9 cellular contexts compared by ENCODE assay signal in genomic region chr2:190119257-190119656, GRCh38. TPM values are rescaled to one million over a fixed set of nuclear protein-coding genes. Genes with fewer than 3 reads are reported as not detected.
DNase-seq lines count a peak whose midpoint lies in the region; ATAC-seq and TF ChIP-seq lines count a peak whose summit lies in the region.
"Had no signal": no experiment of that assay in that cellular context is flagged by ENCODE, and none has a peak within 500 bp of the region (broad histone marks: within the 10 kb centered on the region; RNA-seq: fewer than 3 reads in every experiment).

No MANE protein-coding gene starts in this region.

- H3K9me3 ChIP-seq in body of pancreas (no peaks in the 10 kb centered on the region), subcutaneous abdominal adipose tissue (ENCODE audit: control insufficient read depth in 5 of 5, low read length in 5 of 5) (no peaks in the 10 kb centered on the region)

- H3K4me3 Mint-ChIP-seq in immature natural killer cell: peak overlapping the region; percentile 27 to 73 (median 63)
- H3K4me3 Mint-ChIP-seq: natural killer cell treated with Interleukin-12 subunit alpha and Interleukin-12 subunit beta and Interleukin-15 and Interleukin-18, amount 100 ng/mL, for 72 hours had no signal

- peak; percentile 65 for DNase-seq in NCI-H2227 treated with DMSO at 0.1 percent for 48 hours (lab: John Stamatoyannopoulos, UW)
- peak in 3 of 4 donors; percentile 19 to 59 (median 22) for DNase-seq in body of pancreas
- peak; percentile 27 to 58 (median 34) for DNase-seq in immature natural killer cell
- no peak for DNase-seq in COLO829 (ENCODE audit: low spot score)
- DNase-seq: NCI-H2107 had no signal

- H3K27ac Mint-ChIP-seq in immature natural killer cell: peak overlapping the region in 3 of 6 donors; percentile 29 to 60 (median 51)
- H3K27ac Mint-ChIP-seq: natural killer cell treated with Interleukin-12 subunit alpha and Interleukin-12 subunit beta and Interleukin-15 and Interleukin-18, amount 100 ng/mL, for 72 hours had no signal

- H3K27me3 Mint-ChIP-seq in immature natural killer cell (ENCODE audit: low read depth in 3 of 3): peaks cover 0 to 7% (median 2%) of the 10 kb centered on the region in 3 donors

- intact Hi-C loops in body of pancreas (cut with DNase I): no loop called here

- no peaks in the 10 kb centered on the region for H3K9me3 Mint-ChIP-seq in immature natural killer cell
- H3K9me3 Mint-ChIP-seq: natural killer cell treated with Interleukin-12 subunit alpha and Interleukin-12 subunit beta and Interleukin-15 and Interleukin-18, amount 100 ng/mL, for 72 hours had no signal

- H3K27ac ChIP-seq in body of pancreas (no peak overlapping the region), subcutaneous abdominal adipose tissue (ENCODE audit: low read depth, low read length) (no peak overlapping the region)

- peak; percentile 55 for ATAC-seq in body of pancreas
- ATAC-seq in HG02870 (IDR thresholded peaks at IDR 0.05; ENCODE audit: unreplicated experiment): no peak
- ATAC-seq in GM21723 (IDR thresholded peaks at IDR 0.05; ENCODE audit: unreplicated experiment): no peak

- H3K36me3 Mint-ChIP-seq in immature natural killer cell: no peaks in the 10 kb centered on the region
- H3K36me3 Mint-ChIP-seq: natural killer cell treated with Interleukin-12 subunit alpha and Interleukin-12 subunit beta and Interleukin-15 and Interleukin-18, amount 100 ng/mL, for 72 hours had no signal

- H3K27me3 ChIP-seq in body of pancreas (no peaks in the 10 kb centered on the region), subcutaneous abdominal adipose tissue (ENCODE audit: control insufficient read depth in 5 of 5, insufficient read depth in 4 of 5, low read length in 5 of 5) (no peaks in the 10 kb centered on the region)

- H3K4me1 ChIP-seq in body of pancreas (no peaks in the 10 kb centered on the region), subcutaneous abdominal adipose tissue (ENCODE audit: control insufficient read depth in 5 of 5, insufficient read depth in 5 of 5, low read length in 5 of 5) (peaks cover 0 to 8% (median 6%) of the 10 kb centered on the region in 5 donors)

- H3K4me3 ChIP-seq in body of pancreas (no peak overlapping the region), subcutaneous abdominal adipose tissue (ENCODE audit: low read depth in 1 of 5, low read length in 5 of 5) (peak overlapping the region; percentile 25 to 62 (median 49))

- no peak for TF ChIP-seq POLR2A in body of pancreas (IDR thresholded peaks at IDR 0.05)

- H3K4me1 Mint-ChIP-seq in immature natural killer cell: peaks cover 9 to 19% of the 10 kb centered on the region in 2 donors

- WGBS in body of pancreas, 2 donors: 63 to 64% methylated on average over 14 of the region's 14 CpGs

- H3K9ac ChIP-seq in subcutaneous abdominal adipose tissue (ENCODE audit: low read length in 5 of 5): no peak overlapping the region

- H3K36me3 ChIP-seq in body of pancreas (replicated peaks in 1 of 2; ENCODE audit: insufficient read depth in 1 of 2, low read depth in 2 of 2) (no peaks in the 10 kb centered on the region), subcutaneous abdominal adipose tissue (ENCODE audit: control insufficient read depth in 5 of 5, insufficient read depth in 5 of 5, low read length in 5 of 5) (no peaks in the 10 kb centered on the region)

- no peak for TF ChIP-seq CTCF in body of pancreas (IDR thresholded peaks at IDR 0.05)

RNA-seq across cellular contexts. Expression of gene MSTN, which starts 56.7 kb away (rescaled TPM):
- total RNA-seq in body of pancreas: not detected
- polyA plus RNA-seq in immature natural killer cell: not detected
- total RNA-seq: natural killer cell treated with Interleukin-12 subunit alpha and Interleukin-12 subunit beta and Interleukin-15 and Interleukin-18, amount 100 ng/mL, for 72 hours had no signal

Comparison
In these comparisons a context has a peak if more than half of its experiments do, and no peak if none do; other contexts are left out.
1. H3K4me3 ChIP-seq: peak in subcutaneous abdominal adipose tissue (5 of 5); none in body of pancreas (0 of 2).